ENCODE assay signal across 9 cellular contexts in genomic region chr18:63312731-63313408, GRCh38.
DNase-seq lines count a peak whose midpoint lies in the region; ATAC-seq and FAIRE-seq lines count a peak whose summit lies in the region.
"Had no signal": no experiment of that assay in that cellular context is flagged by ENCODE, and none has a peak within 500 bp of the region (broad histone marks: within the 10 kb centered on the region; RNA-seq: fewer than 3 reads in every experiment).

No MANE protein-coding gene starts in this region.

- H3K27ac Mint-ChIP-seq in memory B cell, result peak overlapping the region; percentile 99

- ATAC-seq in GM18520 (IDR thresholded peaks at IDR 0.05; ENCODE audit: unreplicated experiment) (peak; percentile 24), GM21423 (IDR thresholded peaks at IDR 0.05; ENCODE audit: unreplicated experiment) (peak; percentile 30), HG03460 (IDR thresholded peaks at IDR 0.05; ENCODE audit: unreplicated experiment) (peak; percentile 33), memory B cell (ENCODE audit: low read depth) (peak; percentile 20), GM21360 (IDR thresholded peaks at IDR 0.05; ENCODE audit: unreplicated experiment) (no peak), GM18873 (IDR thresholded peaks at IDR 0.05; ENCODE audit: low FRiP score, unreplicated experiment) (no peak)

- peaks cover 16% of the 10 kb centered on the region for H3K36me3 Mint-ChIP-seq in memory B cell

- H3K9me3 Mint-ChIP-seq in memory B cell, result no peaks in the 10 kb centered on the region

- FAIRE-seq in HTR-8/SVneo (lab: Jason Lieb, UNC), result no peak

- H3K4me1 Mint-ChIP-seq in memory B cell, result peaks cover 61% of the 10 kb centered on the region

- H3K4me3 Mint-ChIP-seq in memory B cell, result peak overlapping the region; percentile 98

- H3K27me3 Mint-ChIP-seq in memory B cell, result no peaks in the 10 kb centered on the region

- DNase-seq in memory B cell (ENCODE audit: low spot score in 2 of 2) (no peak), HTR-8/SVneo (ENCODE audit: insufficient read length, low spot score) (no peak), CD1c-positive myeloid dendritic cell (ENCODE audit: extremely low spot score) (no peak)
- DNase-seq: stimulated activated CD4-positive, alpha-beta T cell treated with anti-CD3 and anti-CD28 coated beads, Interleukin-2, amount 100 ng/mL, for 48 hours had no signal

Comparison
In these comparisons a context has a peak if more than half of its experiments do, and no peak if none do; other contexts are left out.
1. ATAC-seq: peak in GM18520 (single experiment), GM21423 (single experiment), HG03460 (single experiment) and memory B cell (single experiment); none in GM21360 (single experiment) and GM18873 (single experiment).